13 cellular contexts compared by ENCODE assay signal in the genomic region with DNA sequence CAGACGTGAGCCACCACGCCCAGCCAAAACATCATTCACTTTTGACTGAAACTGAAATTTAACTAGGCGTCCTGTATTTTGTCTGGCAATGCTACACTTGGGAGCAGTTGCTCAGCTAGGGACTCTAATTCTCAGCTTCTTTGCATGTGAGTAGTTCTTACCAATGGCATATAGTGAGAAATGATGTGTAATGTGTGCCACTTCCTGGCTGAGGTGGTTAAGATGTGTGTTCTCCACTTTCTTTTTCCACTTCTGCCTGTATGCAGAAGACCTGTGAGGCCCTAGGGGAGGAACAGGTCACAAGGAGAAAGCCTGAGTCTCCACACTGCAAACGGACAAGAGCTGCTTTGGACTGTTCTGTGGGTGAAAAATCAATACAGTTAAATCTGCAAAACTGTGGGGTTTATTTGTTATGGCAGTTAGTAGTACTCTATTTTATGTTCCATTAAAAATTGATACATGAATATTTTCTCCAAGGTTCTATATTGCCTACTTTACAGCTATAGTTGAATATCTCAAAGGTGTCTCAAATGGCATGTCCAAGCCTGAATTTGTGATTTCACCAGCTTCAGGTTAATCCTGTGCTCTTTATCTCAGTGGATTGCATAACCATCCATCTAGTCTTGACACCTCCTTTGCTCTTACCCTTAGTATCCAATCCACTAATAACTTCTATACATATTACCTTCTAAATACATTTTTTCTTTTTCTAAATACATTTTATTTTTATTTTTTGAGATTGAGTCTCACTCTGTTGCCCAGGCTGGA. TPM values are rescaled to one million over a fixed set of nuclear protein-coding genes. Genes with fewer than 3 reads are reported as not detected.
DNase-seq lines count a peak whose midpoint lies in the region; ATAC-seq, FAIRE-seq and TF ChIP-seq lines count a peak whose summit lies in the region.
"Had no signal": no experiment of that assay in that cellular context is flagged by ENCODE, and none has a peak within 500 bp of the region (broad histone marks: within the 10 kb centered on the region; RNA-seq: fewer than 3 reads in every experiment).

No MANE protein-coding gene starts in this region.

- no peaks in the 10 kb centered on the region for H3K4me1 ChIP-seq in GM12878 (ENCODE audit: control insufficient read depth, insufficient read depth, low read length)
- H3K4me1 ChIP-seq in adrenal gland (replicated peaks in 1 of 2), result peaks cover 0 to under 1% of the 10 kb centered on the region in 2 donors

- CTCF ChIA-PET in GM12878 (lab: Yijun Ruan, JAX), result no interaction called here

- WGBS in GM12878 (ENCODE audit: insufficient coverage, insufficient replicate concordance, low lambda C conversion rate, missing lambda C conversion rate), result 18% methylated on average over 4 of the region's 4 CpGs
- WGBS in adrenal gland, 4 donors, result 81 to 93% (median 85%) methylated on average over 4 of the region's 4 CpGs

- no peak for TF ChIP-seq EP300 in GM12878 (IDR thresholded peaks at IDR 0.05; ENCODE audit: borderline replicate concordance in 1 of 2, control insufficient read depth in 1 of 2, low read depth in 2 of 2, low read length in 2 of 2)

- no peak overlapping the region for H3K4me2 ChIP-seq in GM12878 (ENCODE audit: control insufficient read depth, insufficient read depth)

- no peak overlapping the region for H3K9ac ChIP-seq in GM12878 (ENCODE audit: control insufficient read depth, insufficient read depth, low read length)

- H3K27ac ChIP-seq in GM12878 (ENCODE audit: control insufficient read depth, insufficient read depth) (no peak overlapping the region), adrenal gland (no peak overlapping the region)

- TF ChIP-seq POLR2A in GM12878 (IDR thresholded peaks at IDR 0.05; ENCODE audit: low read depth, low read length), result no peak
- TF ChIP-seq POLR2A in adrenal gland (IDR thresholded peaks at IDR 0.05), result no peak

- H3K27me3 ChIP-seq in GM12878 (replicated peaks in 1 of 2; ENCODE audit: control insufficient read depth in 2 of 2, insufficient read depth in 2 of 2, low read length in 1 of 2) (no peaks in the 10 kb centered on the region; a peak in 1 of 4 replicates), adrenal gland (no peaks in the 10 kb centered on the region)

- H3K79me2 ChIP-seq in GM12878 (ENCODE audit: control insufficient read depth, insufficient read depth, low read length), result no peaks in the 10 kb centered on the region

- POLR2A ChIA-PET in GM12878 (lab: Charles Lee), result no interaction called here

- H3K36me3 ChIP-seq in GM12878 (ENCODE audit: control insufficient read depth in 2 of 2, insufficient read depth in 2 of 2, low read length in 1 of 2), result no peaks in the 10 kb centered on the region
- no peaks in the 10 kb centered on the region for H3K36me3 ChIP-seq in adrenal gland (replicated peaks in 1 of 2)

- H2AFZ ChIP-seq in GM12878 (ENCODE audit: control insufficient read depth, low read depth, low read length), result no peak overlapping the region

- FAIRE-seq in GM12878 (lab: Jason Lieb, UNC), result peak; percentile 44
- FAIRE-seq: endothelial cell of umbilical vein had no signal

- SMC1A ChIA-PET in GM12878 (lab: Charles Lee; ENCODE audit: uncharacterized antibody, unreplicated experiment), result no interaction called here

- H3K4me3 ChIP-seq in GM12878, result no peak overlapping the region
- no peak overlapping the region for H3K4me3 ChIP-seq in adrenal gland

- DNase-seq in GM12878 (ENCODE audit: low read depth, low spot score) (peak; percentile 26), adrenal gland (no peak), hippocampal formation (lab: John Stamatoyannopoulos, UW) (no peak), OCI-M1 (lab: John Stamatoyannopoulos, UW) (no peak), AML-193 (lab: John Stamatoyannopoulos, UW) (no peak)
- DNase-seq: activated gamma-delta T cell, GOT3, NCI-H1436 treated with DMSO at 0.1 percent for 48 hours, SHP77 treated with DMSO at 0.1 percent for 48 hours had no signal

- no TSS peak for BruUV-seq in GM12878 (replicated peaks; lab: Mats Ljungman, UMichigan)

- ATAC-seq in GM18511 (IDR thresholded peaks at IDR 0.05; ENCODE audit: unreplicated experiment) (peak; percentile 93), GM21360 (IDR thresholded peaks at IDR 0.05; ENCODE audit: unreplicated experiment) (peak; percentile 83), HG03097 (IDR thresholded peaks at IDR 0.05; ENCODE audit: low FRiP score, unreplicated experiment) (peak; percentile 99), GM12878 (peak; percentile 87)

- no peaks in the 10 kb centered on the region for H3K9me3 ChIP-seq in GM12878 (replicated peaks; ENCODE audit: control insufficient read depth, insufficient read depth, low read length)
- H3K9me3 ChIP-seq in adrenal gland (replicated peaks in 1 of 3), result no peaks in the 10 kb centered on the region

- no peaks in the 10 kb centered on the region for H4K20me1 ChIP-seq in GM12878 (ENCODE audit: control insufficient read depth, insufficient read depth)

- no peak for TF ChIP-seq RAD21 in GM12878 (IDR thresholded peaks at IDR 0.05; ENCODE audit: insufficient read depth, low read depth, low read length)

- intact Hi-C loops in GM12878 (cut with micrococcal nuclease; ENCODE audit: unreplicated experiment) (no loop called here), adrenal gland (cut with DNase I) (no loop called here)

- RAD21 ChIA-PET in GM12878 (lab: Charles Lee; ENCODE audit: unreplicated experiment), result interaction anchor here (0.9 kb wide), 1 partner anchor 9 kb away, joined by 3 read pairs; no protein-coding TSS in a partner anchor

- in situ Hi-C loops in GM12878 (cut with MboI), result no loop called here

- no peak for TF ChIP-seq CTCF in GM12878 (IDR thresholded peaks at IDR 0.05 in 2 of 3, conservative IDR thresholded peaks at IDR 0.05 in 1 of 3; ENCODE audit: control insufficient read depth in 2 of 3, extremely low read depth in 1 of 3, insufficient read depth in 1 of 3, low read depth in 3 of 3, low read length in 3 of 3)
- no peak for TF ChIP-seq CTCF in adrenal gland (IDR thresholded peaks at IDR 0.05)

TF ChIP-seq in GM12878, 131 proteins besides CTCF, POLR2A, EP300 and RAD21 (continues in another document):
- TF ChIP-seq, protein P1, sequence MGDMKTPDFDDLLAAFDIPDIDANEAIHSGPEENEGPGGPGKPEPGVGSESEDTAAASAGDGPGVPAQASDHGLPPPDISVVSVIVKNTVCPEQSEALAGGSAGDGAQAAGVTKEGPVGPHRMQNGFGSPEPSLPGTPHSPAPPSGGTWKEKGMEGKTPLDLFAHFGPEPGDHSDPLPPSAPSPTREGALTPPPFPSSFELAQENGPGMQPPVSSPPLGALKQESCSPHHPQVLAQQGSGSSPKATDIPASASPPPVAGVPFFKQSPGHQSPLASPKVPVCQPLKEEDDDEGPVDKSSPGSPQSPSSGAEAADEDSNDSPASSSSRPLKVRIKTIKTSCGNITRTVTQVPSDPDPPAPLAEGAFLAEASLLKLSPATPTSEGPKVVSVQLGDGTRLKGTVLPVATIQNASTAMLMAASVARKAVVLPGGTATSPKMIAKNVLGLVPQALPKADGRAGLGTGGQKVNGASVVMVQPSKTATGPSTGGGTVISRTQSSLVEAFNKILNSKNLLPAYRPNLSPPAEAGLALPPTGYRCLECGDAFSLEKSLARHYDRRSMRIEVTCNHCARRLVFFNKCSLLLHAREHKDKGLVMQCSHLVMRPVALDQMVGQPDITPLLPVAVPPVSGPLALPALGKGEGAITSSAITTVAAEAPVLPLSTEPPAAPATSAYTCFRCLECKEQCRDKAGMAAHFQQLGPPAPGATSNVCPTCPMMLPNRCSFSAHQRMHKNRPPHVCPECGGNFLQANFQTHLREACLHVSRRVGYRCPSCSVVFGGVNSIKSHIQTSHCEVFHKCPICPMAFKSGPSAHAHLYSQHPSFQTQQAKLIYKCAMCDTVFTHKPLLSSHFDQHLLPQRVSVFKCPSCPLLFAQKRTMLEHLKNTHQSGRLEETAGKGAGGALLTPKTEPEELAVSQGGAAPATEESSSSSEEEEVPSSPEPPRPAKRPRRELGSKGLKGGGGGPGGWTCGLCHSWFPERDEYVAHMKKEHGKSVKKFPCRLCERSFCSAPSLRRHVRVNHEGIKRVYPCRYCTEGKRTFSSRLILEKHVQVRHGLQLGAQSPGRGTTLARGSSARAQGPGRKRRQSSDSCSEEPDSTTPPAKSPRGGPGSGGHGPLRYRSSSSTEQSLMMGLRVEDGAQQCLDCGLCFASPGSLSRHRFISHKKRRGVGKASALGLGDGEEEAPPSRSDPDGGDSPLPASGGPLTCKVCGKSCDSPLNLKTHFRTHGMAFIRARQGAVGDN (IDR thresholded peaks at IDR 0.05), result no peak

RNA-seq across cellular contexts. Expression of a gene that starts 59.3 kb away (rescaled TPM):
- 12.0 and 12.2 TPM in 2 replicates for total RNA-seq in GM12878 (2013; cell fraction: nucleolus; rRNA removed)
- total RNA-seq in GM12878 (2014; rRNA removed), result 2.3 and 2.5 TPM in 2 replicates
- total RNA-seq in GM12878 (2014; rRNA removed; fragmentation: Illumina TruSeq; extraction: Trizol), result 3.7 TPM in 2 replicates
- 4.5 and 5.3 TPM in 2 replicates for total RNA-seq in GM12878 (2021)
- 2.7 TPM for polyA plus RNA-seq in GM12878 (2011; ENCODE audit: low read depth)
- polyA plus RNA-seq in GM12878 (2011; rRNA removed), result 3.9 and 5.4 TPM in 2 replicates
- polyA plus RNA-seq in GM12878 (2011; cell fraction: cytosol; rRNA removed), result 2.1 TPM in 2 replicates
- 2.0 TPM in 2 replicates for polyA plus RNA-seq in GM12878 (2011; cell fraction: nucleus; rRNA removed)
- polyA plus RNA-seq in GM12878 (2012), result 4.1 and 5.1 TPM in 2 replicates
- 3.5 and 5.4 TPM in 2 replicates for polyA plus RNA-seq in GM12878 (2014; fragmentation: Illumina TruSeq; extraction: Trizol)
- 1 to 10 TPM in 1 of 2 experiments, under 1 TPM in 1; 0.98 to 1.5 TPM for polyA plus RNA-seq in GM12878 (2014; fragmentation: Nextera tagmentation; extraction: Ambion mirVana)
- 1.5 TPM in 2 replicates for polyA plus RNA-seq in GM12878 (2014; rRNA removed)
- 1 to 10 TPM in 1 of 2 experiments, under 1 TPM in 1; 0.67 to 2.7 TPM for polyA plus RNA-seq in GM12878 (2016; fragmentation: Nextera tagmentation; extraction: Ambion mirVana)
- polyA minus RNA-seq in GM12878 (2011; rRNA and poly(A)+ RNA removed), result 4.6 and 15.4 TPM in 2 replicates
- polyA minus RNA-seq in GM12878 (2011; cell fraction: cytosol; rRNA and poly(A)+ RNA removed), result 3.3 and 6.5 TPM in 2 replicates
- polyA minus RNA-seq in GM12878 (2011; cell fraction: nucleus; rRNA and poly(A)+ RNA removed), result 2.2 and 2.6 TPM in 2 replicates
- total RNA-seq in adrenal gland, result 10 to 100 TPM; 25.2 to 43.4 (median 37.7) TPM
- polyA plus RNA-seq in adrenal gland, result 10 to 100 TPM in 2 of 3 donors, 1 to 10 TPM in 1; 8.7 to 28.1 (median 13.4) TPM
